Comparison of ENCODE assay signal across 13 cellular contexts in genomic region chr1:150283260-150283659, GRCh38. TPM values are rescaled to one million over a fixed set of nuclear protein-coding genes. Genes with fewer than 3 reads are reported as not detected.
DNase-seq lines count a peak whose midpoint lies in the region; ATAC-seq and TF ChIP-seq lines count a peak whose summit lies in the region.
"Had no signal": no experiment of that assay in that cellular context is flagged by ENCODE, and none has a peak within 500 bp of the region (broad histone marks: within the 10 kb centered on the region; RNA-seq: fewer than 3 reads in every experiment).

No MANE protein-coding gene starts in this region.

- 83 to 85% (median 84%) methylated on average over 10 to 12 of the region's 12 CpGs for WGBS in adrenal gland, 4 donors

- POLR2A ChIA-PET in BJ (lab: Charles Lee): no interaction called here
- POLR2A ChIA-PET in CD8-positive, alpha-beta memory T cell (lab: Charles Lee): interaction anchor here (1.0 kb wide), 2 partner anchors 14 to 81 kb away, joined by 3 to 5 read pairs; partner anchors contain the start of genes APH1A and RPRD2

- ATAC-seq in HG02588 (IDR thresholded peaks at IDR 0.05; ENCODE audit: unreplicated experiment) (no peak), GM18511 (IDR thresholded peaks at IDR 0.05; ENCODE audit: unreplicated experiment) (no peak)

- H3K4me3 ChIP-seq in BJ (ENCODE audit: low read depth, low read length) (peak overlapping the region; percentile 67), LNCaP clone FGC (ENCODE audit: low read depth, low read length) (peak overlapping the region; percentile 72), epithelial cell of proximal tubule (ENCODE audit: low read depth, low read length) (peak overlapping the region; percentile 93), adrenal gland (peak overlapping the region in 2 of 4 donors; percentile 57 to 69)
- no peak overlapping the region for H3K4me3 ChIP-seq in CD8-positive, alpha-beta memory T cell (ENCODE audit: low read length)

- H3K9me3 Mint-ChIP-seq in osteocyte (ENCODE audit: unreplicated experiment): no peaks in the 10 kb centered on the region
- H3K9me3 Mint-ChIP-seq in CD8-positive, alpha-beta memory T cell: no peaks in the 10 kb centered on the region

- no peaks in the 10 kb centered on the region for H3K9me3 ChIP-seq in CD8-positive, alpha-beta memory T cell (ENCODE audit: low read length)
- H3K9me3 ChIP-seq in adrenal gland (replicated peaks in 1 of 3): no peaks in the 10 kb centered on the region
- H3K9me3 ChIP-seq: pancreas had no signal

- peaks cover 3% of the 10 kb centered on the region for H3K36me3 ChIP-seq in BJ (ENCODE audit: control insufficient read depth, insufficient read depth, low read length)
- H3K36me3 ChIP-seq in CD8-positive, alpha-beta memory T cell (ENCODE audit: insufficient read depth, low read length): no peaks in the 10 kb centered on the region
- peaks cover 0 to 17% of the 10 kb centered on the region in 2 donors for H3K36me3 ChIP-seq in adrenal gland (replicated peaks in 1 of 2)

- CTCF ChIA-PET in BJ (lab: Yijun Ruan, JAX): interaction anchor here (1.3 to 12.3 kb wide), 2 partner anchors 10 to 27 kb away, joined by 3 to 208 read pairs; partner anchors contain the start of genes C1orf54 and CA14
- CTCF ChIA-PET in CD8-positive, alpha-beta memory T cell (lab: Charles Lee): interaction anchor here (0.9 to 1.4 kb wide), 2 partner anchors 13 to 27 kb away, joined by 3 read pairs; no protein-coding TSS in a partner anchor

- peaks cover 27% of the 10 kb centered on the region for H3K4me1 ChIP-seq in CD8-positive, alpha-beta memory T cell (ENCODE audit: insufficient read depth, low read length)
- H3K4me1 ChIP-seq in adrenal gland (replicated peaks in 1 of 2): peaks cover 12 to 15% of the 10 kb centered on the region in 2 donors

- intact Hi-C loops in adrenal gland (cut with DNase I): no loop called here

- peak overlapping the region; percentile 28 for H3K27ac Mint-ChIP-seq in osteocyte (ENCODE audit: unreplicated experiment)
- H3K27ac Mint-ChIP-seq in CD8-positive, alpha-beta memory T cell: peak overlapping the region in 2 of 8 donors; percentile 53 to 64

- no peak overlapping the region for H3K27ac ChIP-seq in CD8-positive, alpha-beta memory T cell (ENCODE audit: low read depth, low read length)
- H3K27ac ChIP-seq in adrenal gland: peak overlapping the region in 2 of 5 donors; percentile 89 to 93

- peaks cover 4% of the 10 kb centered on the region for H3K27me3 Mint-ChIP-seq in osteocyte (ENCODE audit: unreplicated experiment)
- H3K27me3 Mint-ChIP-seq in CD8-positive, alpha-beta memory T cell: no peaks in the 10 kb centered on the region

- H3K4me1 Mint-ChIP-seq in osteocyte (ENCODE audit: unreplicated experiment): peaks cover 19% of the 10 kb centered on the region
- H3K4me1 Mint-ChIP-seq in CD8-positive, alpha-beta memory T cell: peaks cover 25 to 31% (median 27%) of the 10 kb centered on the region in 3 donors

- no peak for TF ChIP-seq POLR2A in adrenal gland (IDR thresholded peaks at IDR 0.05)

- peak overlapping the region; percentile 53 for H3K4me3 Mint-ChIP-seq in osteocyte (ENCODE audit: unreplicated experiment)
- H3K4me3 Mint-ChIP-seq in CD8-positive, alpha-beta memory T cell: peak overlapping the region in 2 of 7 donors; percentile 7 to 94

- no peak for DNase-seq in BJ (ENCODE audit: low read depth)
- DNase-seq in LNCaP clone FGC (ENCODE audit: low read depth): no peak
- no peak for DNase-seq in epithelial cell of proximal tubule (ENCODE audit: low read depth)
- no peak for DNase-seq in osteocyte (ENCODE audit: extremely low spot score, unreplicated experiment)
- DNase-seq in CD8-positive, alpha-beta memory T cell: no peak
- no peak for DNase-seq in adrenal gland
- DNase-seq: erythroblast, GF-D8, NCI-H1436, SHP77 treated with DMSO at 0.1 percent for 48 hours had no signal

- H3K27me3 ChIP-seq in BJ (ENCODE audit: control insufficient read depth, insufficient read depth, low read length) (no peaks in the 10 kb centered on the region), adrenal gland (no peaks in the 10 kb centered on the region)
- no peaks in the 10 kb centered on the region for H3K27me3 ChIP-seq in CD8-positive, alpha-beta memory T cell (ENCODE audit: insufficient read depth, low read length, poor library complexity, severe bottlenecking)
- H3K27me3 ChIP-seq: pancreas had no signal

- TF ChIP-seq CTCF in BJ (IDR thresholded peaks at IDR 0.05; ENCODE audit: insufficient read depth, low read depth, low read length) (no peak), LNCaP clone FGC (IDR thresholded peaks at IDR 0.05; ENCODE audit: control insufficient read depth, extremely low read depth, insufficient read depth) (no peak), epithelial cell of proximal tubule (conservative IDR thresholded peaks at IDR 0.05; ENCODE audit: low read depth, low read length) (no peak), osteocyte (IDR thresholded peaks at IDR 0.05) (no peak), adrenal gland (IDR thresholded peaks at IDR 0.05) (no peak)

- peaks cover 29% of the 10 kb centered on the region for H3K36me3 Mint-ChIP-seq in osteocyte (ENCODE audit: unreplicated experiment)
- H3K36me3 Mint-ChIP-seq in CD8-positive, alpha-beta memory T cell: no peaks in the 10 kb centered on the region

RNA-seq across cellular contexts. Expression of gene CIART, which starts 0.9 kb away (rescaled TPM):
- 17.2 and 18.7 TPM in 2 replicates for polyA plus RNA-seq in BJ (2011; rRNA removed)
- polyA minus RNA-seq in BJ (2011; rRNA and poly(A)+ RNA removed): 12.9 and 27.8 TPM in 2 replicates
- total RNA-seq in epithelial cell of proximal tubule: 0.51 and 3.6 TPM in 2 replicates
- total RNA-seq in osteocyte: 3.4 and 5.3 TPM in 2 replicates
- total RNA-seq in CD8-positive, alpha-beta memory T cell: 1 to 10 TPM in 1 of 2 experiments, under 1 TPM in 1; 0.81 to 1.7 TPM
- 0.60 TPM for polyA plus RNA-seq in CD8-positive, alpha-beta memory T cell
- total RNA-seq in adrenal gland: 10 to 100 TPM in 3 of 8 donors, 1 to 10 TPM in 5; 7.0 to 11.8 (median 9.2) TPM
- polyA plus RNA-seq in adrenal gland: 10 to 100 TPM in 2 of 3 donors, 1 to 10 TPM in 1; 8.9 to 24.6 (median 19.2) TPM

RNA-seq across cellular contexts. Expression of gene MRPS21, which starts 10.4 kb away (rescaled TPM):
- 30.5 and 69.2 TPM in 2 replicates for polyA plus RNA-seq in BJ (2011; rRNA removed)
- 8.9 and 13.8 TPM in 2 replicates for polyA minus RNA-seq in BJ (2011; rRNA and poly(A)+ RNA removed)
- total RNA-seq in epithelial cell of proximal tubule: 55.5 and 76.9 TPM in 2 replicates
- total RNA-seq in osteocyte: 76.0 and 81.5 TPM in 2 replicates
- total RNA-seq in CD8-positive, alpha-beta memory T cell: 10 to 100 TPM; 76.9 to 81.0 TPM
- 80.1 TPM for polyA plus RNA-seq in CD8-positive, alpha-beta memory T cell
- 10 to 100 TPM; 28.9 to 98.8 (median 76.9) TPM for total RNA-seq in adrenal gland
- 100 to 1,000 TPM; 112 to 367 (median 296) TPM for polyA plus RNA-seq in adrenal gland

RNA-seq across cellular contexts. Expression of gene C1orf54, which starts 10.7 kb away (rescaled TPM):
- polyA plus RNA-seq in BJ (2011; rRNA removed) (9.4 and 17.1 TPM in 2 replicates), adrenal gland (10 to 100 TPM in 2 of 3 donors, 1 to 10 TPM in 1; 7.8 to 30.8 (median 26.1) TPM)
- polyA minus RNA-seq in BJ (2011; rRNA and poly(A)+ RNA removed): 1.5 and 1.9 TPM in 2 replicates
- total RNA-seq in epithelial cell of proximal tubule (0.29 and 20.8 TPM in 2 replicates), osteocyte (49.9 and 55.6 TPM in 2 replicates), adrenal gland (10 to 100 TPM in 1 of 8 donors, 1 to 10 TPM in 6, under 1 TPM in 1; 0.54 to 10.2 (median 8.0) TPM)
- under 1 TPM; 0.60 to 0.61 TPM for total RNA-seq in CD8-positive, alpha-beta memory T cell
- 4.0 TPM for polyA plus RNA-seq in CD8-positive, alpha-beta memory T cell

RNA-seq across cellular contexts. Expression of gene APH1A, which starts 14.4 kb away (rescaled TPM):
- 156 and 172 TPM in 2 replicates for polyA plus RNA-seq in BJ (2011; rRNA removed)
- polyA minus RNA-seq in BJ (2011; rRNA and poly(A)+ RNA removed): 76.5 and 125 TPM in 2 replicates
- 135 and 136 TPM in 2 replicates for total RNA-seq in epithelial cell of proximal tubule
- total RNA-seq in osteocyte: 138 and 147 TPM in 2 replicates
- total RNA-seq in CD8-positive, alpha-beta memory T cell: 100 to 1,000 TPM; 139 to 140 TPM
- 63.4 TPM for polyA plus RNA-seq in CD8-positive, alpha-beta memory T cell
- total RNA-seq in adrenal gland: 100 to 1,000 TPM; 102 to 179 (median 140) TPM
- 10 to 100 TPM; 59.4 to 96.6 (median 88.2) TPM for polyA plus RNA-seq in adrenal gland

RNA-seq across cellular contexts. Expression of gene CA14, which starts 25.7 kb away (rescaled TPM):
- polyA plus RNA-seq in BJ (2011; rRNA removed) (not detected in 2 replicates), adrenal gland (under 1 TPM in 1 of 3 donors, not detected in 2; 0.51 TPM)
- not detected in 2 replicates for polyA minus RNA-seq in BJ (2011; rRNA and poly(A)+ RNA removed)
- total RNA-seq in epithelial cell of proximal tubule (not detected in 2 replicates), osteocyte (not detected in 2 replicates), adrenal gland (1 to 10 TPM in 1 of 8 donors, under 1 TPM in 3, not detected in 4; 0.32 to 1.1 (median 0.63) TPM)
- total RNA-seq in CD8-positive, alpha-beta memory T cell: not detected
- 0.20 TPM for polyA plus RNA-seq in CD8-positive, alpha-beta memory T cell
